ENCODE assay signal across 27 cellular contexts in the genomic region with DNA sequence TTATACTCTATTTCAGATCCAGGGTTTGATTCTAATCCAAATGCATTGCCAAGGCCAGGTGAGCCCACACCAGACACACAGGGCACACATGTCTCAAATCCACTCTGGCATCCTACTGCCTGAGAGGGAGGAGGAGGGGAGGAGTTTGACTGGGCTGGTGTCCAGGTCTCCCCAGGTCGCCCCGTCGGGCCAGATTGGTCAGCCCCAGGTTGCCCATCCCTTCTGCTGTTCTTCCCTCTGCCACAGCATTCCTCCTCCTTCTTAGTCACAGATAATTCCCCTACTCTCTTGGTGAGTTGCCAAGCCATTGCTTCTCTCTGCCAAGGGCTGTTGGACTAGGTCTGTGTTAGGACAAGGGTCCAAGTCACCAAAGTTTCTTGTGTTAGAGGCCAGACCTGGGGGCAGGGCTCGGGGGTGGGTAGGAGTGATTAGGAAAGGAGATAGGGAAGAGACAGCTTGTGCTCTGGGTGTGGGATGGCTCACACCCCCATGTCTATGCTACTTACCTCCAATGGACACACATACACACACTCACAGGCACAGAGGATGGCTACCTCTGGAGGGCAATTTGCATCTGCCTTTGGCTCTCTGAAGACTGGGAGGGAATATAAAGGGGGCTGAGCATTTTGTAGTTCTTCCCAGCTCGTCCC. TPM values are rescaled to one million over a fixed set of nuclear protein-coding genes. Genes with fewer than 3 reads are reported as not detected.
DNase-seq lines count a peak whose midpoint lies in the region; ATAC-seq and TF ChIP-seq lines count a peak whose summit lies in the region.
"Had no signal": no experiment of that assay in that cellular context is flagged by ENCODE, and none has a peak within 500 bp of the region (broad histone marks: within the 10 kb centered on the region; RNA-seq: fewer than 3 reads in every experiment).

No MANE protein-coding gene starts in this region.

- no peak overlapping the region for H3K4me2 ChIP-seq in mammary epithelial cell (ENCODE audit: insufficient read depth, low read depth, low read length)
- H3K4me2 ChIP-seq in osteoblast (ENCODE audit: insufficient read depth, low read length) = no peak overlapping the region

- H3K27me3 ChIP-seq in mammary epithelial cell (ENCODE audit: insufficient read depth, low read length) (peaks cover 26% of the 10 kb centered on the region), osteoblast (ENCODE audit: insufficient read depth, low read length) (peaks cover 57% of the 10 kb centered on the region)

- no peak overlapping the region for H3K27ac ChIP-seq in mammary epithelial cell (ENCODE audit: insufficient read depth, low read depth, low read length)
- no peak overlapping the region for H3K27ac ChIP-seq in osteoblast (ENCODE audit: low read depth, low read length)
- H3K27ac ChIP-seq: coronary artery, heart right ventricle, stomach had no signal

- dilution Hi-C loops in mammary epithelial cell (cut with HindIII; ENCODE audit: low sequenced_read_pairs) = no loop called here

- no peak for ATAC-seq in HG03457 (IDR thresholded peaks at IDR 0.05; ENCODE audit: unreplicated experiment)
- ATAC-seq in HG02798 (IDR thresholded peaks at IDR 0.05; ENCODE audit: poor library complexity, unreplicated experiment) = no peak
- ATAC-seq: activated CD8-positive, alpha-beta T cell treated with anti-CD3 and anti-CD28 coated beads for 36 hours; activated naive CD4-positive, alpha-beta T cell treated with anti-CD3 and anti-CD28 coated beads, Interleukin-2, amount 50 U/mL, for 72 hours; activated T-cell treated with anti-CD3 and anti-CD28 coated beads, Interleukin-2, amount 50 U/mL, for 4 hours; CD8-positive, alpha-beta T cell; heart right ventricle; SK-N-SH treated with all-trans-retinoic acid at 6 μM for 48 hours had no signal

- H3K79me2 ChIP-seq in mammary epithelial cell (ENCODE audit: insufficient read depth, low read length) (no peaks in the 10 kb centered on the region), osteoblast (ENCODE audit: insufficient read depth, low read length) (no peaks in the 10 kb centered on the region)

- intact Hi-C loops in mammary epithelial cell (cut with micrococcal nuclease) = no loop called here

- H4K20me1 ChIP-seq in mammary epithelial cell (ENCODE audit: insufficient read depth, low read length) (no peaks in the 10 kb centered on the region), osteoblast (ENCODE audit: insufficient read depth, low read length) (no peaks in the 10 kb centered on the region)

- CTCF ChIA-PET in mammary epithelial cell (lab: Charles Lee; ENCODE audit: low non-redundant PET) = no interaction called here

- DNase-seq in G401 (ENCODE audit: low spot score) = peak; percentile 98
- DNase-seq in NCI-H226 = peak; percentile 62
- peak; percentile 77 for DNase-seq in mammary epithelial cell
- peak; percentile 26 for DNase-seq in osteoblast (ENCODE audit: insufficient read length, low spot score, missing footprints)
- DNase-seq in NCI-H146 treated with DMSO at 0.1 percent for 48 hours (lab: John Stamatoyannopoulos, UW; ENCODE audit: unreplicated experiment) = no peak
- no peak for DNase-seq in midbrain (lab: John Stamatoyannopoulos, UW)
- DNase-seq: activated B cell treated with CpG ODN at 0.5 μM for 24 hours; activated CD8-positive, alpha-beta T cell treated with anti-CD3 and anti-CD28 coated beads for 36 hours; activated T-cell treated with anti-CD3 and anti-CD28 coated beads, Interleukin-2, amount 50 U/mL, for 4 hours; CD8-positive, alpha-beta T cell; DMS79; endodermal cell; H7; heart right ventricle; MM.1S; NCI-H1436; NCI-H2171; RPMI8226; stimulated activated CD4-positive, alpha-beta T cell treated with anti-CD3 and anti-CD28 coated beads, Interleukin-4, amount 100 ng/mL, for 4 hours; stomach; T1000 had no signal

- no peak overlapping the region for H2AFZ ChIP-seq in mammary epithelial cell (ENCODE audit: low read depth, low read length)
- no peak overlapping the region for H2AFZ ChIP-seq in osteoblast (ENCODE audit: low read length)

- H3K9me3 ChIP-seq in mammary epithelial cell (replicated peaks; ENCODE audit: insufficient read depth, low read length) (no peaks in the 10 kb centered on the region), osteoblast (ENCODE audit: low read depth, low read length) (no peaks in the 10 kb centered on the region)

- WGBS in mammary epithelial cell (ENCODE audit: low coverage, missing lambda C conversion rate) = 3% methylated on average over 5 of the region's 5 CpGs

- in situ Hi-C loops in G401 (cut with HindIII; ENCODE audit: low sequenced_read_pairs) (no loop called here), mammary epithelial cell (cut with MboI; ENCODE audit: low sequenced_read_pairs in 2 of 2) (no loop called here)

- H3K36me3 ChIP-seq in mammary epithelial cell (ENCODE audit: insufficient read depth, low read length) = no peaks in the 10 kb centered on the region
- no peaks in the 10 kb centered on the region for H3K36me3 ChIP-seq in osteoblast (ENCODE audit: insufficient read depth, low read length)
- H3K36me3 ChIP-seq: heart right ventricle, stomach had no signal

- no TSS peak for BruUV-seq in mammary epithelial cell (replicated peaks; lab: Mats Ljungman, UMichigan)

- H3K9ac ChIP-seq in mammary epithelial cell (ENCODE audit: insufficient read depth, low read length) = no peak overlapping the region

- TF ChIP-seq CTCF in mammary epithelial cell (conservative IDR thresholded peaks at IDR 0.05 in 1 of 2, IDR thresholded peaks at IDR 0.05 in 1 of 2; ENCODE audit: extremely low read depth in 1 of 2, insufficient read depth in 1 of 2, low read depth in 1 of 2, low read length in 2 of 2) (no peak), osteoblast (IDR thresholded peaks at IDR 0.05; ENCODE audit: extremely low read depth, low read depth, low read length) (no peak)

- no peak overlapping the region for H3K4me3 ChIP-seq in mammary epithelial cell (replicated peaks in 1 of 3; ENCODE audit: insufficient read depth in 1 of 3, low read depth in 2 of 3, low read length in 3 of 3)
- no peak overlapping the region for H3K4me3 ChIP-seq in osteoblast (ENCODE audit: insufficient read depth, low read length)
- H3K4me3 ChIP-seq: coronary artery, heart right ventricle, stomach had no signal

- peaks cover 20% of the 10 kb centered on the region for H3K4me1 ChIP-seq in mammary epithelial cell (ENCODE audit: insufficient read depth, low read length)
- no peaks in the 10 kb centered on the region for H3K4me1 ChIP-seq in osteoblast (ENCODE audit: insufficient read depth, low read length)

RNA-seq across cellular contexts. Expression of a gene that starts 2.5 kb away (rescaled TPM):
- not detected in 2 replicates for total RNA-seq in G401 (2014; rRNA removed; shearing (Covaris generic))
- total RNA-seq in mammary epithelial cell = under 1 TPM in 1 of 2 donors, not detected in 1; 0.12 TPM
- polyA plus RNA-seq in mammary epithelial cell = 0.02 TPM
- polyA minus RNA-seq in mammary epithelial cell = not detected
- total RNA-seq in osteoblast = not detected in 2 replicates
- total RNA-seq: activated B cell treated with CpG ODN at 0.5 μM for 24 hours, H7, lower leg skin, stomach had no signal
- polyA plus RNA-seq: heart right ventricle had no signal

RNA-seq across cellular contexts. Expression of a gene that starts 11.6 kb away (rescaled TPM):
- 3.6 and 11.1 TPM in 2 replicates for total RNA-seq in G401 (2014; rRNA removed; shearing (Covaris generic))
- total RNA-seq in mammary epithelial cell (1 to 10 TPM; 6.7 to 8.9 TPM), osteoblast (0.29 and 0.36 TPM in 2 replicates)
- polyA plus RNA-seq in mammary epithelial cell = 4.5 TPM
- polyA minus RNA-seq in mammary epithelial cell = 18.5 TPM

Comparison
In these comparisons a context has a peak if more than half of its experiments do, and no peak if none do; other contexts are left out.
1. DNase-seq: peak in G401 (single experiment), NCI-H226 (single experiment), mammary epithelial cell (single experiment) and osteoblast (single experiment); none in NCI-H146 treated with DMSO at 0.1 percent for 48 hours (single experiment) and midbrain (single experiment).